Comparison of ENCODE assay signal across 32 cellular contexts in genomic region chr11:124442442-124442841, GRCh38. TPM values are rescaled to one million over a fixed set of nuclear protein-coding genes. Genes with fewer than 3 reads are reported as not detected.
"Had no signal": no experiment of that assay in that cellular context is flagged by ENCODE, and none has a peak within 500 bp of the region (broad histone marks: within the 10 kb centered on the region; RNA-seq: fewer than 3 reads in every experiment).

No MANE protein-coding gene starts in this region.

- H3K4me1 Mint-ChIP-seq: activated CD8-positive, alpha-beta memory T cell treated with anti-CD3 and anti-CD28 coated beads, Interleukin-2, amount 10 ng/mL, durations not matched to agents 7 days and 5 days; brain; WTC11 had no signal

- H3K4me3 Mint-ChIP-seq: activated CD8-positive, alpha-beta memory T cell treated with anti-CD3 and anti-CD28 coated beads, Interleukin-2, amount 10 ng/mL, durations not matched to agents 7 days and 5 days; activated naive CD8-positive, alpha-beta T cell; activated T-cell treated with anti-CD3 and anti-CD28 coated beads, Interleukin-2, amount 50 U/mL, for 24 hours; activated T-helper 1 cell treated with anti-CD3 and anti-CD28 coated beads, Interleukin-12 subunit alpha, Interleukin-12 subunit beta, Interleukin-2, Interleukin-4 antibody, amounts not matched to agents 30 ng/mL and 10 ng/mL and 1 ng/mL, durations not matched to agents 14 hours and 24 hours and 36 hours; brain; T-helper 2 cell treated with Interferon-gamma antibody and Interleukin-4, amounts not matched to agents 5 μg/mL and 100 μg/mL, for 36 hours; WTC11 had no signal

- H3K36me3 ChIP-seq: SJSA1 had no signal

- H3K27ac Mint-ChIP-seq: activated CD8-positive, alpha-beta memory T cell treated with anti-CD3 and anti-CD28 coated beads, Interleukin-2, amount 10 ng/mL, durations not matched to agents 7 days and 5 days; activated naive CD8-positive, alpha-beta T cell; activated T-cell treated with anti-CD3 and anti-CD28 coated beads, Interleukin-2, amount 50 U/mL, for 24 hours; activated T-helper 1 cell treated with anti-CD3 and anti-CD28 coated beads, Interleukin-12 subunit alpha, Interleukin-12 subunit beta, Interleukin-2, Interleukin-4 antibody, amounts not matched to agents 30 ng/mL and 10 ng/mL and 1 ng/mL, durations not matched to agents 14 hours and 24 hours and 36 hours; brain; T-helper 2 cell treated with Interferon-gamma antibody and Interleukin-4, amounts not matched to agents 5 μg/mL and 100 μg/mL, for 36 hours; WTC11 had no signal

- H3K27me3 ChIP-seq: SJSA1 had no signal

- H3K9me3 ChIP-seq: SJSA1 had no signal

- H3K27ac ChIP-seq: SJSA1 had no signal

- H3K9me3 Mint-ChIP-seq: activated T-cell treated with anti-CD3 and anti-CD28 coated beads, Interleukin-2, amount 50 U/mL, for 24 hours; activated T-helper 1 cell treated with anti-CD3 and anti-CD28 coated beads, Interleukin-12 subunit alpha, Interleukin-12 subunit beta, Interleukin-2, Interleukin-4 antibody, amounts not matched to agents 30 ng/mL and 10 ng/mL and 1 ng/mL, durations not matched to agents 14 hours and 24 hours and 36 hours; T-helper 2 cell treated with Interferon-gamma antibody and Interleukin-4, amounts not matched to agents 5 μg/mL and 100 μg/mL, for 36 hours had no signal

- DNase-seq: activated CD4-positive, alpha-beta T cell treated with anti-CD3 and anti-CD28 coated beads for 48 hours; activated CD4-positive, alpha-beta T cell treated with anti-CD3 and anti-CD28 coated beads, Interleukin-2, amount 50 U/mL, for 4 hours; activated CD4-positive, CD25-positive, alpha-beta regulatory T cell treated with anti-CD3 and anti-CD28 coated beads, Interleukin-2, amount 50 U/mL, for 72 hours; activated CD8-positive, alpha-beta memory T cell treated with anti-CD3 and anti-CD28 coated beads, Interleukin-2, amount 10 ng/mL, durations not matched to agents 7 days and 5 days; activated effector memory CD4-positive, alpha-beta T cell treated with Interleukin-2 at 50 U/mL for 16 hours; activated naive CD4-positive, alpha-beta T cell treated with Interleukin-2 at 50 U/mL for 16 hours; activated T-cell treated with anti-CD3 and anti-CD28 coated beads, Interleukin-2, amount 50 U/mL, for 24 hours; amygdala; caudate nucleus; KG1; NCI-H1048; NCI-H146; NCI-H1930; NCI-H2107; NCI-H345; NCI-H510A; NCI-H526 treated with DMSO at 0.1 percent for 48 hours; NCI-H82; PC-3; SW 1271 had no signal

- H3K4me3 ChIP-seq: SJSA1 had no signal

- H3K36me3 Mint-ChIP-seq: activated CD8-positive, alpha-beta memory T cell treated with anti-CD3 and anti-CD28 coated beads, Interleukin-2, amount 10 ng/mL, durations not matched to agents 7 days and 5 days; activated naive CD8-positive, alpha-beta T cell; brain; WTC11 had no signal

- H3K4me1 ChIP-seq: SJSA1 had no signal

- ATAC-seq: activated CD8-positive, alpha-beta memory T cell treated with anti-CD3 and anti-CD28 coated beads, Interleukin-2, amount 10 ng/mL, durations not matched to agents 7 days and 5 days; PC-3; SK-N-SH treated with all-trans-retinoic acid at 6 μM for 48 hours; WTC11 had no signal

- H3K27me3 Mint-ChIP-seq: activated CD8-positive, alpha-beta memory T cell treated with anti-CD3 and anti-CD28 coated beads, Interleukin-2, amount 10 ng/mL, durations not matched to agents 7 days and 5 days had no signal

RNA-seq across cellular contexts. Expression of gene OR8B8, which starts 3.1 kb away (rescaled TPM):
- total RNA-seq: activated CD8-positive, alpha-beta memory T cell treated with anti-CD3 and anti-CD28 coated beads, Interleukin-2, amount 10 ng/mL, durations not matched to agents 7 days and 5 days; activated T-helper 1 cell treated with anti-CD3 and anti-CD28 coated beads, Interleukin-12 subunit alpha, Interleukin-12 subunit beta, Interleukin-2, Interleukin-4 antibody, amounts not matched to agents 30 ng/mL and 10 ng/mL and 1 ng/mL, durations not matched to agents 14 hours and 24 hours and 36 hours; astrocyte; cerebellum; LHCN-M2; M059J; PC-3; SJSA1; T-helper 1 cell treated with Interleukin-12 subunit alpha and Interleukin-12 subunit beta and Interleukin-4 antibody, amounts not matched to agents 30 ng/mL and 1 ng/mL, for 36 hours; WTC11 had no signal

RNA-seq across cellular contexts. Expression of gene OR8B4, which starts 17.8 kb away (rescaled TPM):
- total RNA-seq: activated CD8-positive, alpha-beta memory T cell treated with anti-CD3 and anti-CD28 coated beads, Interleukin-2, amount 10 ng/mL, durations not matched to agents 7 days and 5 days; activated T-helper 1 cell treated with anti-CD3 and anti-CD28 coated beads, Interleukin-12 subunit alpha, Interleukin-12 subunit beta, Interleukin-2, Interleukin-4 antibody, amounts not matched to agents 30 ng/mL and 10 ng/mL and 1 ng/mL, durations not matched to agents 14 hours and 24 hours and 36 hours; astrocyte; cerebellum; LHCN-M2; M059J; PC-3; SJSA1; T-helper 1 cell treated with Interleukin-12 subunit alpha and Interleukin-12 subunit beta and Interleukin-4 antibody, amounts not matched to agents 30 ng/mL and 1 ng/mL, for 36 hours; WTC11 had no signal

RNA-seq across cellular contexts. Expression of gene OR8B3, which starts 43.6 kb away (rescaled TPM):
- total RNA-seq: activated CD8-positive, alpha-beta memory T cell treated with anti-CD3 and anti-CD28 coated beads, Interleukin-2, amount 10 ng/mL, durations not matched to agents 7 days and 5 days; activated T-helper 1 cell treated with anti-CD3 and anti-CD28 coated beads, Interleukin-12 subunit alpha, Interleukin-12 subunit beta, Interleukin-2, Interleukin-4 antibody, amounts not matched to agents 30 ng/mL and 10 ng/mL and 1 ng/mL, durations not matched to agents 14 hours and 24 hours and 36 hours; astrocyte; cerebellum; LHCN-M2; M059J; PC-3; SJSA1; T-helper 1 cell treated with Interleukin-12 subunit alpha and Interleukin-12 subunit beta and Interleukin-4 antibody, amounts not matched to agents 30 ng/mL and 1 ng/mL, for 36 hours; WTC11 had no signal

RNA-seq across cellular contexts. Expression of gene OR8B2, which starts 58.1 kb away (rescaled TPM):
- total RNA-seq: activated CD8-positive, alpha-beta memory T cell treated with anti-CD3 and anti-CD28 coated beads, Interleukin-2, amount 10 ng/mL, durations not matched to agents 7 days and 5 days; activated T-helper 1 cell treated with anti-CD3 and anti-CD28 coated beads, Interleukin-12 subunit alpha, Interleukin-12 subunit beta, Interleukin-2, Interleukin-4 antibody, amounts not matched to agents 30 ng/mL and 10 ng/mL and 1 ng/mL, durations not matched to agents 14 hours and 24 hours and 36 hours; astrocyte; cerebellum; LHCN-M2; M059J; PC-3; SJSA1; T-helper 1 cell treated with Interleukin-12 subunit alpha and Interleukin-12 subunit beta and Interleukin-4 antibody, amounts not matched to agents 30 ng/mL and 1 ng/mL, for 36 hours; WTC11 had no signal
